22 cellular contexts compared by ENCODE assay signal in the genomic region with DNA sequence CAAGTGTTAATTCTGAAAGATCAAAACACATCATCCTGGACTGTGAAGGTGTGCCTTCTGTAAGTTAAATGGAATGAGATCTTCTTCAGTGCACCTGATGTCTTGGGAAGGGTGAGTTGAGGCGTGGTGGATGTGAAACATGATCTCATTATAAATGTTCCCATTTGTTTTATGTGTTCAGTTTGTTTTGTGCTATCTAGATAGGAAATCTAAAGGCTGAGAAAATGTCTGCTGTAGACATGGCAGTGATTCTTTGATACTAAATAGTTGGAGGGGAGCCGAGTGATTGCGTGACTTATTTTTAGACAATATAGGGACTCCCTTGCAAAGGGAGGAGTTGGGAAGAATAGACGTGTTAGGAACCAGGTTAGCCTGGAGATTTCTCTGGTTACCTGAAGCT.
DNase-seq lines count a peak whose midpoint lies in the region; ATAC-seq and TF ChIP-seq lines count a peak whose summit lies in the region.
"Had no signal": no experiment of that assay in that cellular context is flagged by ENCODE, and none has a peak within 500 bp of the region (broad histone marks: within the 10 kb centered on the region; RNA-seq: fewer than 3 reads in every experiment).

No MANE protein-coding gene starts in this region.

- peaks cover 0 to 4% of the 10 kb centered on the region in 2 experiments; a peak in 3 of 4 replicates for H3K4me1 Mint-ChIP-seq in H9
- H3K4me1 Mint-ChIP-seq in WTC11 = peaks cover 7% of the 10 kb centered on the region
- H3K4me1 Mint-ChIP-seq in neural crest cell = peaks cover 6% of the 10 kb centered on the region
- H3K4me1 Mint-ChIP-seq in stimulated activated effector memory CD8-positive, alpha-beta T cell treated with anti-CD3 and anti-CD28 coated beads, Interleukin-12 subunit alpha, Interleukin-12 subunit beta, amount 100 ng/mL, for 72 hours = no peaks in the 10 kb centered on the region
- H3K4me1 Mint-ChIP-seq: stimulated activated naive CD8-positive, alpha-beta T cell treated with anti-CD3 and anti-CD28 coated beads, Interleukin-15, amount 100 ng/mL, for 72 hours had no signal

- no peak overlapping the region for H3K56ac ChIP-seq in H9 (ENCODE audit: insufficient read length, low read depth, low read length)

- H3K36me3 Mint-ChIP-seq in H9 (ENCODE audit: insufficient read depth in 1 of 3, low read depth in 3 of 3) = peaks cover 8 to 18% (median 9%) of the 10 kb centered on the region in 3 experiments; a peak in 6 of 7 replicates
- 0 out of 2 replicates have a peak, but pooled peaks cover 4% of the 10 kb centered on the region for H3K36me3 Mint-ChIP-seq in WTC11
- H3K36me3 Mint-ChIP-seq in neural crest cell (ENCODE audit: low read depth) = peaks cover 19% of the 10 kb centered on the region
- H3K36me3 Mint-ChIP-seq in stimulated activated effector memory CD8-positive, alpha-beta T cell treated with anti-CD3 and anti-CD28 coated beads, Interleukin-12 subunit alpha, Interleukin-12 subunit beta, amount 100 ng/mL, for 72 hours = no peaks in the 10 kb centered on the region
- H3K36me3 Mint-ChIP-seq: activated naive CD8-positive, alpha-beta T cell treated with anti-CD3 and anti-CD28 coated beads, Interleukin-2, amount 10 ng/mL, durations not matched to agents 7 days and 5 days had no signal

- no peak overlapping the region for H3K4me3 ChIP-seq in transverse colon
- H3K4me3 ChIP-seq: right atrium auricular region, SK-N-MC, upper lobe of right lung had no signal

- POLR2A ChIA-PET in WTC11 (lab: Charles Lee) = no interaction called here

- H2AFZ ChIP-seq in H9 (ENCODE audit: low read length) = no peak overlapping the region

- no peak overlapping the region for H3T11ph ChIP-seq in H9 (ENCODE audit: low read length)

- H3K14ac ChIP-seq in H9 (ENCODE audit: insufficient read depth, low read length) = no peak overlapping the region

- H2AK5ac ChIP-seq in H9 (ENCODE audit: insufficient read length, low read length) = no peak overlapping the region

- H3K4me1 ChIP-seq in H9 (ENCODE audit: insufficient read depth, low read length) (no peaks in the 10 kb centered on the region; the same call in 1 of the 2 replicates), transverse colon (peaks cover 5 to 20% (median 6%) of the 10 kb centered on the region in 4 donors)

- in situ Hi-C loops in transverse colon (cut with MboI; ENCODE audit: low pct_ligation_motif_present in 1 of 4, low pct_unique_long_range_greater_than_20kb in 1 of 4, low sequenced_read_pairs in 3 of 4) = no loop called here

- H3K23me2 ChIP-seq in H9 (ENCODE audit: insufficient read length, low read depth, low read length, poor library complexity, severe bottlenecking) = no peaks in the 10 kb centered on the region

- H3K27me3 ChIP-seq in H9 (ENCODE audit: insufficient read depth, low read length) = no peaks in the 10 kb centered on the region
- H3K27me3 ChIP-seq in transverse colon = no peaks in the 10 kb centered on the region
- H3K27me3 ChIP-seq: right atrium auricular region, upper lobe of right lung had no signal

- H3K9me3 ChIP-seq in H9 (ENCODE audit: control insufficient read depth, low read depth, low read length) (no peaks in the 10 kb centered on the region), transverse colon (no peaks in the 10 kb centered on the region)
- H3K9me3 ChIP-seq: right atrium auricular region, upper lobe of right lung had no signal

- no peak overlapping the region for H2BK120ac ChIP-seq in H9 (ENCODE audit: low read depth, low read length, poor library complexity, severe bottlenecking)

- H2BK15ac ChIP-seq in H9 (ENCODE audit: low read depth, low read length) = no peak overlapping the region

- H3K27ac ChIP-seq in H9 (ENCODE audit: insufficient read length, low read depth, low read length) (no peak overlapping the region), transverse colon (no peak overlapping the region)
- H3K27ac ChIP-seq: right atrium auricular region, SK-N-MC, upper lobe of right lung had no signal

- no peak overlapping the region for H3K4me2 ChIP-seq in H9 (ENCODE audit: insufficient read depth, insufficient read length, low read length)

- H3K27ac Mint-ChIP-seq in H9 (peak overlapping the region in 2 of 3 experiments; percentile 3 to 39; a peak in 2 of 7 replicates), WTC11 (peak overlapping the region; percentile 35), neural crest cell (ENCODE audit: unreplicated experiment) (peak overlapping the region; percentile 46)
- no peak overlapping the region for H3K27ac Mint-ChIP-seq in stimulated activated effector memory CD8-positive, alpha-beta T cell treated with anti-CD3 and anti-CD28 coated beads, Interleukin-12 subunit alpha, Interleukin-12 subunit beta, amount 100 ng/mL, for 72 hours
- H3K27ac Mint-ChIP-seq: activated naive CD8-positive, alpha-beta T cell treated with anti-CD3 and anti-CD28 coated beads, Interleukin-2, amount 10 ng/mL, durations not matched to agents 7 days and 5 days; stimulated activated naive CD8-positive, alpha-beta T cell treated with anti-CD3 and anti-CD28 coated beads, Interleukin-15, amount 100 ng/mL, for 72 hours had no signal

- no peak overlapping the region for H4K8ac ChIP-seq in H9 (replicated peaks; ENCODE audit: insufficient read length, low read depth, low read length)

- H4K20me1 ChIP-seq in H9 (ENCODE audit: control insufficient read depth, insufficient read depth, insufficient read length) = no peaks in the 10 kb centered on the region

- H3K23ac ChIP-seq in H9 (ENCODE audit: insufficient read length, low read depth, low read length) = no peak overlapping the region

- H3K9me3 Mint-ChIP-seq in H9 = peaks cover 0 to 5% of the 10 kb centered on the region in 2 experiments; a peak in 2 of 5 replicates
- peaks cover 11% of the 10 kb centered on the region; the same call in 1 of the 2 replicates for H3K9me3 Mint-ChIP-seq in WTC11
- H3K9me3 Mint-ChIP-seq in neural crest cell = peaks cover 14% of the 10 kb centered on the region
- H3K9me3 Mint-ChIP-seq in stimulated activated effector memory CD8-positive, alpha-beta T cell treated with anti-CD3 and anti-CD28 coated beads, Interleukin-12 subunit alpha, Interleukin-12 subunit beta, amount 100 ng/mL, for 72 hours = no peaks in the 10 kb centered on the region

- no peak overlapping the region for H3K18ac ChIP-seq in H9 (ENCODE audit: insufficient read length, low read depth, low read length)

- no peak overlapping the region for H2BK5ac ChIP-seq in H9 (ENCODE audit: insufficient read length, low read length)

- no peak for ATAC-seq in WTC11
- ATAC-seq in stimulated activated effector memory CD8-positive, alpha-beta T cell treated with anti-CD3 and anti-CD28 coated beads, Interleukin-12 subunit alpha, Interleukin-12 subunit beta, amount 100 ng/mL, for 72 hours = no peak
- ATAC-seq: stimulated activated naive CD8-positive, alpha-beta T cell treated with anti-CD3 and anti-CD28 coated beads, Interleukin-15, amount 100 ng/mL, for 72 hours; upper lobe of right lung had no signal

- DNase-seq in NCI-H510A treated with DMSO at 0.1 percent for 48 hours (lab: John Stamatoyannopoulos, UW) = peak; percentile 6
- no peak for DNase-seq in NCI-H510A (lab: John Stamatoyannopoulos, UW)
- no peak for DNase-seq in H9
- DNase-seq in WTC11 (ENCODE audit: low spot score) = no peak
- DNase-seq in neural crest cell (ENCODE audit: low read depth, low spot score) = no peak
- no peak for DNase-seq in stimulated activated effector memory CD8-positive, alpha-beta T cell treated with anti-CD3 and anti-CD28 coated beads, Interleukin-12 subunit alpha, Interleukin-12 subunit beta, amount 100 ng/mL, for 72 hours (ENCODE audit: low spot score in 2 of 2)
- DNase-seq in transverse colon = no peak
- no peak for DNase-seq in NK-92 treated with Interleukin-12 subunit alpha and Interleukin-12 subunit beta, amount 100 ng/mL, for 24 hours (lab: John Stamatoyannopoulos, UW)
- DNase-seq: activated CD4-positive, CD25-positive, alpha-beta regulatory T cell treated with anti-CD3 and anti-CD28 coated beads, Interleukin-2, amount 50 U/mL, for 72 hours; activated naive CD8-positive, alpha-beta T cell treated with anti-CD3 and anti-CD28 coated beads, Interleukin-2, amount 10 ng/mL, durations not matched to agents 7 days and 5 days; effector CD4-positive, alpha-beta T cell; foreskin melanocyte; KBM-7; NCI-H1048; NCI-H2081 treated with DMSO at 0.1 percent for 48 hours; occipital lobe; stimulated activated CD4-positive, alpha-beta T cell treated with anti-CD3 and anti-CD28 coated beads, Interleukin-12 subunit alpha, Interleukin-12 subunit beta, amount 100 ng/mL, for 4 hours; stimulated activated CD4-positive, alpha-beta T cell treated with anti-CD3 and anti-CD28 coated beads, Interleukin-4, amount 100 ng/mL, for 4 hours; stimulated activated naive CD8-positive, alpha-beta T cell treated with anti-CD3 and anti-CD28 coated beads, Interleukin-15, amount 100 ng/mL, for 72 hours; upper lobe of right lung had no signal

- no peak overlapping the region for H2BK20ac ChIP-seq in H9 (ENCODE audit: low read depth, low read length, poor library complexity, severe bottlenecking)

- no peak overlapping the region for H3K4ac ChIP-seq in H9 (ENCODE audit: low read depth, low read length)

- H3K27me3 Mint-ChIP-seq in H9 (ENCODE audit: low read depth) (no peaks in the 10 kb centered on the region), WTC11 (ENCODE audit: low read depth) (no peaks in the 10 kb centered on the region), neural crest cell (ENCODE audit: low read depth) (no peaks in the 10 kb centered on the region)
- H3K27me3 Mint-ChIP-seq: activated naive CD8-positive, alpha-beta T cell treated with anti-CD3 and anti-CD28 coated beads, Interleukin-2, amount 10 ng/mL, durations not matched to agents 7 days and 5 days; stimulated activated naive CD8-positive, alpha-beta T cell treated with anti-CD3 and anti-CD28 coated beads, Interleukin-15, amount 100 ng/mL, for 72 hours had no signal

- H3K79me2 ChIP-seq in H9 (ENCODE audit: insufficient read depth, low read length) = peaks cover 11% of the 10 kb centered on the region; the same call in 1 of the 2 replicates

- no peak for TF ChIP-seq CTCF in H9 (conservative IDR thresholded peaks at IDR 0.05)
- no peak for TF ChIP-seq CTCF in WTC11 (IDR thresholded peaks at IDR 0.05)
- no peak for TF ChIP-seq CTCF in neural crest cell (conservative IDR thresholded peaks at IDR 0.05)
- TF ChIP-seq CTCF in transverse colon (IDR thresholded peaks at IDR 0.05) = no peak

- TF ChIP-seq POLR2A in transverse colon (IDR thresholded peaks at IDR 0.05) = no peak

- TF ChIP-seq EP300 in transverse colon (IDR thresholded peaks at IDR 0.05; ENCODE audit: low read depth) = no peak

- no peak overlapping the region for H3K4me3 Mint-ChIP-seq in H9
- H3K4me3 Mint-ChIP-seq in WTC11 = no peak overlapping the region
- no peak overlapping the region for H3K4me3 Mint-ChIP-seq in neural crest cell
- no peak overlapping the region for H3K4me3 Mint-ChIP-seq in stimulated activated effector memory CD8-positive, alpha-beta T cell treated with anti-CD3 and anti-CD28 coated beads, Interleukin-12 subunit alpha, Interleukin-12 subunit beta, amount 100 ng/mL, for 72 hours
- H3K4me3 Mint-ChIP-seq: activated naive CD8-positive, alpha-beta T cell treated with anti-CD3 and anti-CD28 coated beads, Interleukin-2, amount 10 ng/mL, durations not matched to agents 7 days and 5 days; stimulated activated naive CD8-positive, alpha-beta T cell treated with anti-CD3 and anti-CD28 coated beads, Interleukin-15, amount 100 ng/mL, for 72 hours had no signal

- H2BK12ac ChIP-seq in H9 (ENCODE audit: insufficient read length, low read depth, low read length) = no peak overlapping the region

- peaks cover 4% of the 10 kb centered on the region for H3K79me1 ChIP-seq in H9 (ENCODE audit: insufficient read depth, low read depth, low read length, poor library complexity, severe bottlenecking)

- no CpG with 5 or more reads among the region's 4 CpGs for WGBS in H9 (ENCODE audit: extremely low coverage, insufficient read length, low lambda C conversion rate)
- WGBS in transverse colon (ENCODE audit: low coverage in 1 of 2), 2 donors = 70 to 82% methylated on average over 4 of the region's 4 CpGs

- H3K36me3 ChIP-seq in transverse colon = no peaks in the 10 kb centered on the region
- H3K36me3 ChIP-seq: right atrium auricular region, upper lobe of right lung had no signal

- CTCF ChIA-PET in WTC11 (lab: Charles Lee) = no interaction called here

- no peak overlapping the region for H4K91ac ChIP-seq in H9 (ENCODE audit: insufficient read length, low read depth, low read length)

- intact Hi-C loops in transverse colon (cut with DNase I; ENCODE audit: low total_unique reads) = no loop called here

- H3K9ac ChIP-seq in H9 (ENCODE audit: extremely low read depth, insufficient read length, low read length) = no peak overlapping the region

- no peak overlapping the region for H4K5ac ChIP-seq in H9 (ENCODE audit: insufficient read length, low read depth, low read length)
